Comparison of ENCODE assay signal across 1 cellular context in genomic region chr5:154373729-154374179, GRCh38.
TF ChIP-seq lines count a peak whose summit lies in the region.

No MANE protein-coding gene starts in this region.

TF ChIP-seq in K562, 482 proteins besides CTCF, POLR2A, EP300 and RAD21 (continued from another document and continues in another):
- TF ChIP-seq PML (IDR thresholded peaks at IDR 0.05; ENCODE audit: low read length): peak; percentile 91
- TF ChIP-seq ILK (tag; IDR thresholded peaks at IDR 0.05; ENCODE audit: borderline replicate concordance, low read depth): no peak
- TF ChIP-seq PTBP1 (IDR thresholded peaks at IDR 0.05; ENCODE audit: low read depth, low read length): no peak
- TF ChIP-seq SOX6 (IDR thresholded peaks at IDR 0.05): peak; percentile 84
- 0 out of 2 replicates have a peak, but pooled peaks have one; percentile 29 for TF ChIP-seq ZNF75A (CRISPR knock-in tag; IDR thresholded peaks at IDR 0.05)
- peak; percentile 71; the same call in 1 of the 2 replicates for TF ChIP-seq SMAD3 (CRISPR knock-in tag; conservative IDR thresholded peaks at IDR 0.05)
- TF ChIP-seq, protein P1, sequence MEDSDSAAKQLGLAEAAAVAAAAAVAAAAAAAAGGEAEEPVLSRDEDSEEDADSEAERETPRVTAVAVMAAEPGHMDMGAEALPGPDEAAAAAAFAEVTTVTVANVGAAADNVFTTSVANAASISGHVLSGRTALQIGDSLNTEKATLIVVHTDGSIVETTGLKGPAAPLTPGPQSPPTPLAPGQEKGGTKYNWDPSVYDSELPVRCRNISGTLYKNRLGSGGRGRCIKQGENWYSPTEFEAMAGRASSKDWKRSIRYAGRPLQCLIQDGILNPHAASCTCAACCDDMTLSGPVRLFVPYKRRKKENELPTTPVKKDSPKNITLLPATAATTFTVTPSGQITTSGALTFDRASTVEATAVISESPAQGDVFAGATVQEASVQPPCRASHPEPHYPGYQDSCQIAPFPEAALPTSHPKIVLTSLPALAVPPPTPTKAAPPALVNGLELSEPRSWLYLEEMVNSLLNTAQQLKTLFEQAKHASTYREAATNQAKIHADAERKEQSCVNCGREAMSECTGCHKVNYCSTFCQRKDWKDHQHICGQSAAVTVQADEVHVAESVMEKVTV (CRISPR knock-in tag; IDR thresholded peaks at IDR 0.05): 0 out of 2 replicates have a peak, but pooled peaks have one; percentile 35
- TF ChIP-seq KLF16 (IDR thresholded peaks at IDR 0.05): peak; percentile 93
- TF ChIP-seq POLR3A (IDR thresholded peaks at IDR 0.05; ENCODE audit: borderline replicate concordance, extremely low read depth, insufficient read depth, insufficient read length): no peak
- peak; percentile 88 to 91 for TF ChIP-seq TRIM24 (IDR thresholded peaks at IDR 0.05)
- no peak for TF ChIP-seq EGR1 (conservative IDR thresholded peaks at IDR 0.05)
- TF ChIP-seq GATA2 (CRISPR knock-in tag; IDR thresholded peaks at IDR 0.05): peak; percentile 78
- TF ChIP-seq CCNT2 (IDR thresholded peaks at IDR 0.05; ENCODE audit: borderline replicate concordance, extremely low read depth, insufficient read length, low read depth, low read length): peak; percentile 87
- no peak for TF ChIP-seq RBFOX2 (IDR thresholded peaks at IDR 0.05; ENCODE audit: low read depth, low read length)
- TF ChIP-seq ZNF778 (CRISPR knock-in tag; IDR thresholded peaks at IDR 0.05): no peak
- TF ChIP-seq ZBTB7A (IDR thresholded peaks at IDR 0.05; ENCODE audit: borderline replicate concordance, control insufficient read depth, low read depth, low read length): no peak
- TF ChIP-seq PTTG1 (tag; IDR thresholded peaks at IDR 0.05; ENCODE audit: low read depth): no peak
- TF ChIP-seq, protein P2, sequence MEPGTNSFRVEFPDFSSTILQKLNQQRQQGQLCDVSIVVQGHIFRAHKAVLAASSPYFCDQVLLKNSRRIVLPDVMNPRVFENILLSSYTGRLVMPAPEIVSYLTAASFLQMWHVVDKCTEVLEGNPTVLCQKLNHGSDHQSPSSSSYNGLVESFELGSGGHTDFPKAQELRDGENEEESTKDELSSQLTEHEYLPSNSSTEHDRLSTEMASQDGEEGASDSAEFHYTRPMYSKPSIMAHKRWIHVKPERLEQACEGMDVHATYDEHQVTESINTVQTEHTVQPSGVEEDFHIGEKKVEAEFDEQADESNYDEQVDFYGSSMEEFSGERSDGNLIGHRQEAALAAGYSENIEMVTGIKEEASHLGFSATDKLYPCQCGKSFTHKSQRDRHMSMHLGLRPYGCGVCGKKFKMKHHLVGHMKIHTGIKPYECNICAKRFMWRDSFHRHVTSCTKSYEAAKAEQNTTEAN (CRISPR knock-in tag; IDR thresholded peaks at IDR 0.05): no peak
- peak; percentile 44 for TF ChIP-seq SMAD4 (CRISPR knock-in tag; conservative IDR thresholded peaks at IDR 0.05)
- TF ChIP-seq MEF2D (tag; conservative IDR thresholded peaks at IDR 0.05; ENCODE audit: low read depth): 0 out of 2 replicates have a peak, but pooled peaks have one; percentile 26
- peak; percentile 81 for TF ChIP-seq DACH1 (IDR thresholded peaks at IDR 0.05; ENCODE audit: partially characterized antibody)
- TF ChIP-seq, protein P3, sequence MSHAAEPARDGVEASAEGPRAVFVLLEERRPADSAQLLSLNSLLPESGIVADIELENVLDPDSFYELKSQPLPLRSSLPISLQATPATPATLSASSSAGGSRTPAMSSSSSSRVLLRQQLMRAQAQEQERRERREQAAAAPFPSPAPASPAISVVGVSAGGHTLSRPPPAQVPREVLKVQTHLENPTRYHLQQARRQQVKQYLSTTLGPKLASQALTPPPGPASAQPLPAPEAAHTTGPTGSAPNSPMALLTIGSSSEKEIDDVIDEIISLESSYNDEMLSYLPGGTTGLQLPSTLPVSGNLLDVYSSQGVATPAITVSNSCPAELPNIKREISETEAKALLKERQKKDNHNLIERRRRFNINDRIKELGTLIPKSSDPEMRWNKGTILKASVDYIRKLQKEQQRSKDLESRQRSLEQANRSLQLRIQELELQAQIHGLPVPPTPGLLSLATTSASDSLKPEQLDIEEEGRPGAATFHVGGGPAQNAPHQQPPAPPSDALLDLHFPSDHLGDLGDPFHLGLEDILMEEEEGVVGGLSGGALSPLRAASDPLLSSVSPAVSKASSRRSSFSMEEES (CRISPR knock-in tag; IDR thresholded peaks at IDR 0.05): no peak
- TF ChIP-seq, protein P4, sequence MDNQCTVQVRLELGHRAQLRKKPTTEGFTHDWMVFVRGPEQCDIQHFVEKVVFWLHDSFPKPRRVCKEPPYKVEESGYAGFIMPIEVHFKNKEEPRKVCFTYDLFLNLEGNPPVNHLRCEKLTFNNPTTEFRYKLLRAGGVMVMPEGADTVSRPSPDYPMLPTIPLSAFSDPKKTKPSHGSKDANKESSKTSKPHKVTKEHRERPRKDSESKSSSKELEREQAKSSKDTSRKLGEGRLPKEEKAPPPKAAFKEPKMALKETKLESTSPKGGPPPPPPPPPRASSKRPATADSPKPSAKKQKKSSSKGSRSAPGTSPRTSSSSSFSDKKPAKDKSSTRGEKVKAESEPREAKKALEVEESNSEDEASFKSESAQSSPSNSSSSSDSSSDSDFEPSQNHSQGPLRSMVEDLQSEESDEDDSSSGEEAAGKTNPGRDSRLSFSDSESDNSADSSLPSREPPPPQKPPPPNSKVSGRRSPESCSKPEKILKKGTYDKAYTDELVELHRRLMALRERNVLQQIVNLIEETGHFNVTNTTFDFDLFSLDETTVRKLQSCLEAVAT (IDR thresholded peaks at IDR 0.05): 0 out of 4 replicates have a peak, but pooled peaks of 1 of the 2 experiments have one; percentile 46
- TF ChIP-seq, protein P5, sequence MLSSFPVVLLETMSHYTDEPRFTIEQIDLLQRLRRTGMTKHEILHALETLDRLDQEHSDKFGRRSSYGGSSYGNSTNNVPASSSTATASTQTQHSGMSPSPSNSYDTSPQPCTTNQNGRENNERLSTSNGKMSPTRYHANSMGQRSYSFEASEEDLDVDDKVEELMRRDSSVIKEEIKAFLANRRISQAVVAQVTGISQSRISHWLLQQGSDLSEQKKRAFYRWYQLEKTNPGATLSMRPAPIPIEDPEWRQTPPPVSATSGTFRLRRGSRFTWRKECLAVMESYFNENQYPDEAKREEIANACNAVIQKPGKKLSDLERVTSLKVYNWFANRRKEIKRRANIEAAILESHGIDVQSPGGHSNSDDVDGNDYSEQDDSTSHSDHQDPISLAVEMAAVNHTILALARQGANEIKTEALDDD (IDR thresholded peaks at IDR 0.05): peak; percentile 39; the same call in 1 of the 2 replicates
- TF ChIP-seq ZNF133 (CRISPR knock-in tag; IDR thresholded peaks at IDR 0.05): no peak
- peak; percentile 80; the same call in 1 of the 2 replicates for TF ChIP-seq HDAC2 (IDR thresholded peaks at IDR 0.05)
- TF ChIP-seq TRIM25 (IDR thresholded peaks at IDR 0.05; ENCODE audit: borderline replicate concordance): no peak
- TF ChIP-seq YY1 (IDR thresholded peaks at IDR 0.05; ENCODE audit: borderline replicate concordance in 1 of 3, control insufficient read depth in 1 of 3, extremely low read depth in 1 of 3, insufficient read depth in 3 of 3, insufficient read length in 1 of 3, insufficient replicate concordance in 2 of 3, low read depth in 1 of 3, low read length in 2 of 3): no peak
- TF ChIP-seq ATF7 (IDR thresholded peaks at IDR 0.05): 0 out of 2 replicates have a peak, but pooled peaks have one; percentile 31
- peak; percentile 28 for TF ChIP-seq NEUROD1 (IDR thresholded peaks at IDR 0.05; ENCODE audit: borderline replicate concordance, low read depth, low read length, partially characterized antibody)
- no peak for TF ChIP-seq TCF7 (IDR thresholded peaks at IDR 0.05; ENCODE audit: borderline replicate concordance)
- no peak for TF ChIP-seq CCAR2 (IDR thresholded peaks at IDR 0.05; ENCODE audit: low read depth, low read length)
- TF ChIP-seq HDAC3 (IDR thresholded peaks at IDR 0.05; ENCODE audit: borderline replicate concordance, partially characterized antibody): peak; percentile 65
- TF ChIP-seq NCOR1 (IDR thresholded peaks at IDR 0.05): peak; percentile 96
- TF ChIP-seq BCLAF1 (IDR thresholded peaks at IDR 0.05; ENCODE audit: borderline replicate concordance in 1 of 2, control insufficient read depth in 1 of 2, low read depth in 2 of 2, low read length in 1 of 2): no peak
- TF ChIP-seq BHLHE40 (IDR thresholded peaks at IDR 0.05; ENCODE audit: low read length): 0 out of 2 replicates have a peak, but pooled peaks have one; percentile 11
- no peak for TF ChIP-seq SNAPC5 (CRISPR knock-in tag; IDR thresholded peaks at IDR 0.05)
- peak; percentile 60; the same call in 1 of the 2 replicates for TF ChIP-seq CREB3 (tag; conservative IDR thresholded peaks at IDR 0.05; ENCODE audit: low read depth)
- TF ChIP-seq ZNF274 (IDR thresholded peaks at IDR 0.05; ENCODE audit: borderline replicate concordance, low read depth, low read length): 0 out of 2 replicates have a peak, but pooled peaks have one; percentile 45
- TF ChIP-seq, protein P6, sequence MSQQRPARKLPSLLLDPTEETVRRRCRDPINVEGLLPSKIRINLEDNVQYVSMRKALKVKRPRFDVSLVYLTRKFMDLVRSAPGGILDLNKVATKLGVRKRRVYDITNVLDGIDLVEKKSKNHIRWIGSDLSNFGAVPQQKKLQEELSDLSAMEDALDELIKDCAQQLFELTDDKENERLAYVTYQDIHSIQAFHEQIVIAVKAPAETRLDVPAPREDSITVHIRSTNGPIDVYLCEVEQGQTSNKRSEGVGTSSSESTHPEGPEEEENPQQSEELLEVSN (IDR thresholded peaks at IDR 0.05; ENCODE audit: borderline replicate concordance in 1 of 2, extremely low read depth in 1 of 2, insufficient read depth in 1 of 2, insufficient read length in 1 of 2, low read depth in 1 of 2, low read length in 1 of 2, poor library complexity in 1 of 2, severe bottlenecking in 1 of 2): no peak
- no peak for TF ChIP-seq BDP1 (IDR thresholded peaks at IDR 0.05; ENCODE audit: insufficient read depth, insufficient read length)
- TF ChIP-seq ELF4 (CRISPR knock-in tag; IDR thresholded peaks at IDR 0.05): no peak
- no peak for TF ChIP-seq MEF2A (IDR thresholded peaks at IDR 0.05; ENCODE audit: control insufficient read depth, low read depth, low read length)
- no peak; the same call in 1 of the 2 replicates for TF ChIP-seq ZSCAN29 (IDR thresholded peaks at IDR 0.05)
- TF ChIP-seq DPF2 (IDR thresholded peaks at IDR 0.05): peak; percentile 94
- TF ChIP-seq ZBED1 (IDR thresholded peaks at IDR 0.05): peak; percentile 32; the same call in 1 of the 2 replicates
- TF ChIP-seq CBFA2T2 (conservative IDR thresholded peaks at IDR 0.05): peak; percentile 97
- peak; percentile 15 for TF ChIP-seq NFYB (IDR thresholded peaks at IDR 0.05; ENCODE audit: extremely low read depth, insufficient read length)
- peak; percentile 57; the same call in 1 of the 2 replicates for TF ChIP-seq MAFK (IDR thresholded peaks at IDR 0.05; ENCODE audit: low read length)
- no peak for TF ChIP-seq GTF2A2 (tag; IDR thresholded peaks at IDR 0.05)
- TF ChIP-seq ZNF561 (CRISPR knock-in tag; conservative IDR thresholded peaks at IDR 0.05): no peak
- peak; percentile 52; the same call in 1 of the 2 replicates for TF ChIP-seq ZNF644 (tag; IDR thresholded peaks at IDR 0.05; ENCODE audit: low read depth)
